In the genomic region with DNA sequence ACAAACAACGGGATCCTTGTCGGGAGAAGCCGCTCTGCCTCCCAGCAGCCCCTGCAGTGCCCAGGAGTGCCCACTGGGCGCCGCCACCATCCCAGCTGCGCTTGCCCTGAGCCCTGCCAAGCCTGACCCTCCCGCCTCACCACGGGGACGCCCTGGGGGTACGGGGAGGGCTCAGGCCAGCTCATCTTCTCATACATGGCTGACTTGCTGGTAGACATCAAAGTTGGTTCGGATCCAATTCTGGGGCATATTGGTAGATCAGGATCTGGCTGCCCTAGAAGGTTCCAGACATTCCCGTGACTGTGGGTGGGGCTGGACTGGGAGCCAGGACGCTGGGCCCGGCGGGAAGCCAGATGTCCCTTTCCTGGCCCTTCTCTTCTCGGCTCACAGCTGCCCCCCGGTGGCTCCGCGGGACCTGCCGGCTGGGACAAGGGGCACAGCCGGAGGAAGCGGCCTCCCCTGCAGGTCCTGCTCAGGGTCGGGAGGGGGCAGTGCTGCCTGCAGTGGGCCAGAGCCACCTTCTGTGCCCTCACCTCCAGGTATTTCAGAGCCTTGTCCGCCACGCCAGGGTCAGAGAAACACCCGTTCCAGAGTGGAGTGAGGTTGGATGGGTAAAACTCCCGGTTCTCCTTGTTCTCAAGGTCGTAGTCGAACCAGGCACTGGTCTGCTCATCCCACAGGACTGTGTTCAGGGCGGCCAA, we compare ENCODE assay signal across 8 cellular contexts. TPM values are rescaled to one million over a fixed set of nuclear protein-coding genes. Genes with fewer than 3 reads are reported as not detected.
DNase-seq lines count a peak whose midpoint lies in the region; ATAC-seq and TF ChIP-seq lines count a peak whose summit lies in the region.

No MANE protein-coding gene starts in this region.

- intact Hi-C loops in left ventricle myocardium superior (cut with micrococcal nuclease) (no loop called here), prostate gland (cut with DNase I) (loop anchor here (1.0 to 2.0 kb wide), 2 partner anchors 101 to 266 kb away; partner anchors contain the start of genes DDX6 and UPK2), upper lobe of right lung (cut with DNase I) (loop anchor here (5.0 kb wide), 1 partner anchor 267 kb away; the partner anchor contains the start of gene UPK2)

- H3K36me3 ChIP-seq in prostate gland (no peaks in the 10 kb centered on the region), upper lobe of right lung (no peaks in the 10 kb centered on the region)

- H3K9me3 ChIP-seq in prostate gland (no peaks in the 10 kb centered on the region), upper lobe of right lung (no peaks in the 10 kb centered on the region)

- no peak for TF ChIP-seq POLR2A in prostate gland (IDR thresholded peaks at IDR 0.05)

- H3K4me1 Mint-ChIP-seq in T-helper 1 cell treated with Interleukin-12 subunit alpha and Interleukin-12 subunit beta and Interleukin-4 antibody, amounts not matched to agents 30 μg/mL and 1 μg/mL, for 36 hours (ENCODE audit: low read depth): peaks cover 26% of the 10 kb centered on the region

- CTCF ChIA-PET in GM10248 (lab: Yijun Ruan, JAX): interaction anchor here (0.7 to 4.3 kb wide), 85 partner anchors 9 to 684 kb away, joined by 3 to 45 read pairs (median 5); partner anchors contain the start of genes BCL9L, CBL, CENATAC and CXCR5

- peak overlapping the region; percentile 63 for H3K4me3 Mint-ChIP-seq in T-helper 1 cell treated with Interleukin-12 subunit alpha and Interleukin-12 subunit beta and Interleukin-4 antibody, amounts not matched to agents 30 μg/mL and 1 μg/mL, for 36 hours

- no peaks in the 10 kb centered on the region for H3K27me3 ChIP-seq in prostate gland (replicated peaks; ENCODE audit: insufficient read depth)
- H3K27me3 ChIP-seq in upper lobe of right lung: no peaks in the 10 kb centered on the region

- peak; percentile 99 for TF ChIP-seq CTCF in GM10248 (IDR thresholded peaks at IDR 0.05; ENCODE audit: control extremely low read depth, extremely low read depth, low read depth, missing control alignments)
- peak; percentile 69 to 89 (median 86) for TF ChIP-seq CTCF in prostate gland (IDR thresholded peaks at IDR 0.05)
- TF ChIP-seq CTCF in upper lobe of right lung (IDR thresholded peaks at IDR 0.05): peak; percentile 80

- 9% methylated on average over 27 of the region's 30 CpGs for WGBS in prostate gland

- no peaks in the 10 kb centered on the region for H3K36me3 Mint-ChIP-seq in T-helper 1 cell treated with Interleukin-12 subunit alpha and Interleukin-12 subunit beta and Interleukin-4 antibody, amounts not matched to agents 30 μg/mL and 1 μg/mL, for 36 hours (ENCODE audit: low read depth)

- H3K9me3 Mint-ChIP-seq in T-helper 1 cell treated with Interleukin-12 subunit alpha and Interleukin-12 subunit beta and Interleukin-4 antibody, amounts not matched to agents 30 μg/mL and 1 μg/mL, for 36 hours: no peaks in the 10 kb centered on the region

- H3K4me3 ChIP-seq in prostate gland: peak overlapping the region; percentile 20 to 25
- H3K4me3 ChIP-seq in upper lobe of right lung: peak overlapping the region; percentile 42

- POLR2A ChIA-PET in GM10248 (lab: Yijun Ruan, JAX): no interaction called here

- H3K4me1 ChIP-seq in prostate gland (replicated peaks): no peaks in the 10 kb centered on the region
- H3K4me1 ChIP-seq in upper lobe of right lung: peaks cover 11% of the 10 kb centered on the region

- H3K27ac ChIP-seq in angular gyrus (ENCODE audit: low read depth, low read length) (peak overlapping the region; percentile 96), prostate gland (peak overlapping the region; percentile 80 to 82), upper lobe of right lung (peak overlapping the region; percentile 66)

- no peak overlapping the region for H3K27ac Mint-ChIP-seq in T-helper 1 cell treated with Interleukin-12 subunit alpha and Interleukin-12 subunit beta and Interleukin-4 antibody, amounts not matched to agents 30 μg/mL and 1 μg/mL, for 36 hours

- ATAC-seq in HG02759 (IDR thresholded peaks at IDR 0.05; ENCODE audit: unreplicated experiment): peak; percentile 75
- ATAC-seq in left ventricle myocardium superior: peak; percentile 97
- ATAC-seq in upper lobe of right lung: peak; percentile 98

- H3K27me3 Mint-ChIP-seq in T-helper 1 cell treated with Interleukin-12 subunit alpha and Interleukin-12 subunit beta and Interleukin-4 antibody, amounts not matched to agents 30 μg/mL and 1 μg/mL, for 36 hours (ENCODE audit: low read depth): peaks cover 16% of the 10 kb centered on the region

- DNase-seq in GM10248 (ENCODE audit: extremely low spot score) (peak; percentile 90), NCI-H1417 treated with DMSO at 0.1 percent for 48 hours (lab: John Stamatoyannopoulos, UW) (peak; percentile 48), left ventricle myocardium superior (peak; percentile 98), prostate gland (ENCODE audit: low spot score) (peak; percentile 77), upper lobe of right lung (peak; percentile 99)

RNA-seq across cellular contexts. Expression of gene TREH, which starts 10.6 kb away (rescaled TPM):
- not detected for total RNA-seq in left ventricle myocardium superior
- total RNA-seq in prostate gland: 1 to 10 TPM in 1 of 2 donors, not detected in 1; 2.4 TPM
- total RNA-seq in upper lobe of right lung: 0.46 TPM

Comparison
In these comparisons a context has a peak if more than half of its experiments do, and no peak if none do; other contexts are left out.
1. Peak in every context shown above with its lines: DNase-seq, ATAC-seq, H3K4me3 ChIP-seq and H3K27ac ChIP-seq.
2. DNase-seq: peak in every context shown above with its lines; median percentile 99 in upper lobe of right lung; 98 in left ventricle myocardium superior; 90 in GM10248; 77 in prostate gland; 48 in NCI-H1417 treated with DMSO at 0.1 percent for 48 hours.